Comparison of ENCODE assay signal across 8 cellular contexts in the genomic region with DNA sequence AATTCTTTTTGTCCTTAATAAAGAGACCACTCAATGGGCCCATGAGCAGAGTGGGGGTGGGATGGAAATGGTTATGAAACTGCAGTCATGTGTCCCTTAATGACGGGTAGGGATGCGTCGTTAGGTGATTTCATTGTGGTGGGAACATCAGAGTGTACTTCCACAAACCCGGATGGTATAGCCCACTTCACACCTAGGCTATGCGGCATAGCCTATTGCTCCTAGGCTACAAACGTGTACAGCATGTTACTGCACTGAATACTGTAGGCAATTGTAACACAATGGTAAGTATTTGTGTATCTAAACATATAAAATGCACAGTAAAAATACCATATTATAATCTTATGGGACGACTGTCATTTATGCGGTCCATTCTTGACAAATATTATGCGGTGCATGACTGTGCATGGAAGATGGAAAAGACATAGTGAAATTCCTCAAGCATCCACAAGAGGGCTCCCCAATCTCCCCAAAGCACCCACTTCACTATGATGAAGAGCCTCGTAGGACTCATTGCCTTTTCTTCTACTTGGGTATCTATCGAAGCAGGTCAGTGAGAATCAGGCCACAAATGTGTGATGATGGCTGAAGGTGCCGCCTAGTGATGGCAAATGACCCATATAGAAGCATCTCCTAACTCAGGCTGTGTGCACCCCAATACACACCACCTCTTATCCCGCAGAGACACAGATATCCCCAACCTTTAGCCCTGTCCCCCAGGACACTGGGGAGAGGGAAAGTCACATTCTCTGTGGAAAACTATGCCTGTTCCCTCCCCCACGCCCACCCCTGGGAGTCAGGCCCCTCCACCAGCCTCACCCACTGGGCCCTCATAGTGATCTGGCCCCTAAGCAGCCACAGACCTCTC. TPM values are rescaled to one million over a fixed set of nuclear protein-coding genes. Genes with fewer than 3 reads are reported as not detected.
DNase-seq lines count a peak whose midpoint lies in the region; ATAC-seq and TF ChIP-seq lines count a peak whose summit lies in the region.

No MANE protein-coding gene starts in this region.

- intact Hi-C loops in ascending aorta (cut with DNase I) = no loop called here

- peak; percentile 70 for TF ChIP-seq CTCF in HL-60 (IDR thresholded peaks at IDR 0.05; ENCODE audit: insufficient read depth, low read length)
- TF ChIP-seq CTCF in ascending aorta (IDR thresholded peaks at IDR 0.05) = peak; percentile 43 to 57 (median 56)

- H3K27me3 ChIP-seq in HL-60 (ENCODE audit: insufficient read depth, poor library complexity, severe bottlenecking) (peaks cover 17% of the 10 kb centered on the region), ascending aorta (peaks cover 10% of the 10 kb centered on the region)

- DNase-seq in DMS79 (lab: John Stamatoyannopoulos, UW) = peak; percentile 14
- DNase-seq in HL-60 (ENCODE audit: low read depth in 1 of 2, low spot score in 1 of 2) = peak; percentile 31 to 43
- DNase-seq in OCI-M1 (lab: John Stamatoyannopoulos, UW) = peak; percentile 71
- DNase-seq in ascending aorta (ENCODE audit: low spot score in 2 of 2) = no peak
- DNase-seq in inferior parietal cortex (ENCODE audit: extremely low spot score) = peak; percentile 40
- DNase-seq in stromal cell of bone marrow (ENCODE audit: low read depth) = peak; percentile 28
- DNase-seq in NCI-H128 (lab: John Stamatoyannopoulos, UW; ENCODE audit: unreplicated experiment) = no peak

- no peaks in the 10 kb centered on the region for H3K36me3 ChIP-seq in ascending aorta

- ATAC-seq in GM18498 (IDR thresholded peaks at IDR 0.05; ENCODE audit: unreplicated experiment) = no peak

- no peaks in the 10 kb centered on the region for H3K9me3 ChIP-seq in ascending aorta

- H3K4me1 ChIP-seq in ascending aorta = no peaks in the 10 kb centered on the region

- H3K27ac ChIP-seq in HL-60 (replicated peaks) (no peak overlapping the region), ascending aorta (no peak overlapping the region)

- H3K4me3 ChIP-seq in HL-60 (replicated peaks; ENCODE audit: insufficient read depth, low read length) (no peak overlapping the region), ascending aorta (no peak overlapping the region)

RNA-seq across cellular contexts. Expression of a gene that starts 43.5 kb away (rescaled TPM):
- total RNA-seq in ascending aorta = not detected

RNA-seq across cellular contexts. Expression of a gene that starts 45.0 kb away (rescaled TPM):
- 28.8 TPM for total RNA-seq in ascending aorta

RNA-seq across cellular contexts. Expression of a gene that starts 54.8 kb away (rescaled TPM):
- 13.7 TPM for total RNA-seq in ascending aorta

RNA-seq across cellular contexts. Expression of a gene that starts 54.9 kb away (rescaled TPM):
- total RNA-seq in ascending aorta = not detected

Comparison
In these comparisons a context has a peak if more than half of its experiments do, and no peak if none do; other contexts are left out.
1. DNase-seq: peak in DMS79 (single experiment), HL-60 (2 of 2), OCI-M1 (single experiment), inferior parietal cortex (single experiment) and stromal cell of bone marrow (single experiment); none in ascending aorta (0 of 2) and NCI-H128 (single experiment).